Comparison of ENCODE assay signal across 8 cellular contexts in the genomic region with DNA sequence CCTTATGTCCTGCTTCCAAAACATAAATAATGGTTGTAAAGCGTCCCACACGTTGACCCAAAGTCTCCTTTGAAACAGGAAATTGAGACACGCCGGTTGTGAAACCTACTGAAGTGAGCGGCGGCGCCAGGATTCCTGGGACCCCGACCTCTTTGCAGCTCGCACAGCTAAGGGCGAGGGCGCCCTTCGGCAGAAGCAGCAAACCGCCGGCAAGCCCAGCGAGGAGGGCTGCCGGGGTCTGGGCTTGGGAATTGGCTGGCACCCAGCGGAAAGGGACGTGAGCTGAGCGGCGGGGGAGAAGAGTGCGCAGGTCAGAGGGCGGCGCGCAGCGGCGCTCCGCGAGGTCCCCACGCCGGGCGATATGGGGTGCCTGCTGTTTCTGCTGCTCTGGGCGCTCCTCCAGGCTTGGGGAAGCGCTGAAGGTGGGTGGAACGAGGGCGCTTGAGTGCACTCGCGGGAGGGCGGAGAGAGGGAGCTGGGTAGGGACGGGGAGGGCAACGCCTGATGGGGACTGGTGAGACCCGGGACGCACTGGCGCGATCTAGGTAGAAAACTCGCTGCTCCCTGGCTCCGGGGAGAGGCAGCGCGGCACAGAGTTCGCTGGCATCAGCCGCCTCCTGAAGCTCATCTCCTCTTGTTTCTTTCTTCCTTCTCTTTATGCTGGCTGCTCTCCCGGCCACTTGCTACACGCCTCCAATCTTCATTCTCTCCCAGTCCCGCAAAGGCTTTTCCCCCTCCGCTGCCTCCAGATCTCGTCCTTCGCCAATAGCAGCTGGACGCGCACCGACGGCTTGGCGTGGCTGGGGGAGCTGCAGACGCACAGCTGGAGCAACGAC. TPM values are rescaled to one million over a fixed set of nuclear protein-coding genes. Genes with fewer than 3 reads are reported as not detected.
DNase-seq lines count a peak whose midpoint lies in the region; ATAC-seq and TF ChIP-seq lines count a peak whose summit lies in the region.

A gene (plus strand): TSS at position 155 of the 836 bp plus-strand sequence. CDS start 207 bp downstream, at position 362.

- H3K79me2 ChIP-seq in SK-N-SH (ENCODE audit: insufficient read depth) (no peaks in the 10 kb centered on the region), neural cell (replicated peaks; ENCODE audit: insufficient read depth, low read length) (no peaks in the 10 kb centered on the region)

- H3K27ac ChIP-seq in SK-N-SH (ENCODE audit: low read depth in 2 of 2, low read length in 1 of 2) (no peak within 1 kb of the TSS), neural cell (ENCODE audit: low read length) (no peak within 1 kb of the TSS)

- H3K4me2 ChIP-seq in SK-N-SH (peak within 1 kb of the TSS; percentile 66; the same call in 1 of the 2 replicates), neural cell (ENCODE audit: low read length) (peak within 1 kb of the TSS; percentile 49)

- H3F3A ChIP-seq in SK-N-SH (replicated peaks; ENCODE audit: insufficient read depth) (no peaks in the 10 kb centered on the region), neural cell (ENCODE audit: insufficient read depth, low read length, poor library complexity, severe bottlenecking) (no peaks in the 10 kb centered on the region)

- TF ChIP-seq RAD21 in SK-N-SH (IDR thresholded peaks at IDR 0.05; ENCODE audit: low read length) (no peak), neural cell (conservative IDR thresholded peaks at IDR 0.05) (no peak)

- H3K9ac ChIP-seq in SK-N-SH (no peak within 1 kb of the TSS), neural cell (ENCODE audit: low read length) (peak within 1 kb of the TSS; percentile 57)

- H2AFZ ChIP-seq in SK-N-SH (ENCODE audit: low read depth): 0 out of 2 replicates have a peak within 1 kb of the TSS, but pooled peaks have one; percentile 54
- peak within 1 kb of the TSS; percentile 57 for H2AFZ ChIP-seq in neural cell (ENCODE audit: low read depth, low read length)

- H4K20me1 ChIP-seq in SK-N-SH (ENCODE audit: insufficient read depth): no peaks in the 10 kb centered on the region
- H4K20me1 ChIP-seq in neural cell (ENCODE audit: insufficient read depth): no peaks in the 10 kb centered on the region

- H3K9me2 ChIP-seq in SK-N-SH (no peaks in the 10 kb centered on the region), neural cell (ENCODE audit: insufficient read depth, low read length) (no peaks in the 10 kb centered on the region)

- CTCF ChIA-PET in SK-N-SH (lab: Yijun Ruan, JAX): interaction anchor here (1.0 kb wide), 1 partner anchor 23 kb away, joined by 4 read pairs; no protein-coding TSS in a partner anchor

- POLR2A ChIA-PET in SK-N-SH (lab: Yijun Ruan, JAX): no interaction called here

- H3K4me1 ChIP-seq in SK-N-SH (ENCODE audit: control insufficient read depth in 1 of 2, insufficient read depth in 2 of 2, low read depth in 1 of 2, low read length in 1 of 2): no peaks in the 10 kb centered on the region; a peak in 1 of 4 replicates

- H3K4me3 ChIP-seq in SK-N-SH (ENCODE audit: low read depth in 2 of 2, low read length in 1 of 2) (peak within 1 kb of the TSS in 1 of 2 experiments; percentile 27; a peak in 1 of 4 replicates), fibroblast of pulmonary artery (replicated peaks; ENCODE audit: low read depth, low read length) (peak within 1 kb of the TSS; percentile 65), neural cell (ENCODE audit: low read length) (peak within 1 kb of the TSS; percentile 87)

- H3K9me3 ChIP-seq in SK-N-SH (no peaks in the 10 kb centered on the region), neural cell (ENCODE audit: low read length) (no peaks in the 10 kb centered on the region)

- WGBS in SK-N-SH (ENCODE audit: low lambda C conversion rate): 9% methylated on average over 45 of the region's 63 CpGs

- TF ChIP-seq CTCF in SK-N-SH (IDR thresholded peaks at IDR 0.05) (no peak), fibroblast of pulmonary artery (IDR thresholded peaks at IDR 0.05; ENCODE audit: low read length, missing control alignments) (no peak), neural cell (IDR thresholded peaks at IDR 0.05; ENCODE audit: poor library complexity, severe bottlenecking) (no peak)

- DNase-seq in SK-N-SH (no peak), SKM-1 treated with dmso at 0.1 percent for 144 hours (lab: John Stamatoyannopoulos, UW; ENCODE audit: unreplicated experiment) (peak; percentile 80), fibroblast of pulmonary artery (ENCODE audit: low read depth) (peak; percentile 74), HPDE6-E6E7 (ENCODE audit: extremely low spot score) (no peak), NCI-H748 (lab: John Stamatoyannopoulos, UW; ENCODE audit: unreplicated experiment) (no peak), COR-L47 (lab: John Stamatoyannopoulos, UW) (no peak)

- H3K36me3 ChIP-seq in SK-N-SH (replicated peaks in 1 of 2; ENCODE audit: control insufficient read depth in 1 of 2, insufficient read depth in 2 of 2, low read length in 1 of 2): no peaks in the 10 kb centered on the region
- H3K36me3 ChIP-seq in neural cell (ENCODE audit: insufficient read depth, low read length): no peaks in the 10 kb centered on the region

- ATAC-seq in SK-N-SH treated with all-trans-retinoic acid at 6 μM for 48 hours: no peak

- TF ChIP-seq EP300 in SK-N-SH (IDR thresholded peaks at IDR 0.05; ENCODE audit: borderline replicate concordance in 1 of 2, low read depth in 1 of 2, low read length in 1 of 2): no peak
- TF ChIP-seq EP300 in neural cell (conservative IDR thresholded peaks at IDR 0.05; ENCODE audit: poor library complexity, severe bottlenecking): no peak

- H3K27me3 ChIP-seq in SK-N-SH (ENCODE audit: insufficient read depth): peaks cover 84% of the 10 kb centered on the region
- peaks cover 75% of the 10 kb centered on the region for H3K27me3 ChIP-seq in neural cell (ENCODE audit: insufficient read depth, low read depth, low read length)

TF ChIP-seq in SK-N-SH, 30 proteins besides CTCF, POLR2A, EP300 and RAD21 (continues in another document):
- TF ChIP-seq TAF1 (IDR thresholded peaks at IDR 0.05; ENCODE audit: borderline replicate concordance, low read depth, low read length) (no peak), NFIC (IDR thresholded peaks at IDR 0.05; ENCODE audit: borderline replicate concordance) (no peak)
- TF ChIP-seq, protein P1, sequence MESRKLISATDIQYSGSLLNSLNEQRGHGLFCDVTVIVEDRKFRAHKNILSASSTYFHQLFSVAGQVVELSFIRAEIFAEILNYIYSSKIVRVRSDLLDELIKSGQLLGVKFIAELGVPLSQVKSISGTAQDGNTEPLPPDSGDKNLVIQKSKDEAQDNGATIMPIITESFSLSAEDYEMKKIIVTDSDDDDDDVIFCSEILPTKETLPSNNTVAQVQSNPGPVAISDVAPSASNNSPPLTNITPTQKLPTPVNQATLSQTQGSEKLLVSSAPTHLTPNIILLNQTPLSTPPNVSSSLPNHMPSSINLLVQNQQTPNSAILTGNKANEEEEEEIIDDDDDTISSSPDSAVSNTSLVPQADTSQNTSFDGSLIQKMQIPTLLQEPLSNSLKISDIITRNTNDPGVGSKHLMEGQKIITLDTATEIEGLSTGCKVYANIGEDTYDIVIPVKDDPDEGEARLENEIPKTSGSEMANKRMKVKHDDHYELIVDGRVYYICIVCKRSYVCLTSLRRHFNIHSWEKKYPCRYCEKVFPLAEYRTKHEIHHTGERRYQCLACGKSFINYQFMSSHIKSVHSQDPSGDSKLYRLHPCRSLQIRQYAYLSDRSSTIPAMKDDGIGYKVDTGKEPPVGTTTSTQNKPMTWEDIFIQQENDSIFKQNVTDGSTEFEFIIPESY (IDR thresholded peaks at IDR 0.05; ENCODE audit: borderline replicate concordance, low read depth): no peak

TF ChIP-seq in SK-N-SH treated with all-trans-retinoic acid at 6 μM for 48 hours, 23 proteins besides CTCF, POLR2A, EP300 and RAD21 (continues in another document):
- TF ChIP-seq OSR1 (CRISPR knock-in tag; IDR thresholded peaks at IDR 0.05) (no peak), PPARA (CRISPR knock-in tag; IDR thresholded peaks at IDR 0.05; ENCODE audit: borderline replicate concordance) (no peak), ARNTL (CRISPR knock-in tag; IDR thresholded peaks at IDR 0.05; ENCODE audit: borderline replicate concordance, low read depth) (no peak), GLIS3 (CRISPR knock-in tag; IDR thresholded peaks at IDR 0.05) (no peak), TCF4 (CRISPR knock-in tag; IDR thresholded peaks at IDR 0.05; ENCODE audit: borderline replicate concordance) (no peak), ZFP3 (CRISPR knock-in tag; IDR thresholded peaks at IDR 0.05) (no peak)

TF ChIP-seq in neural cell, 6 proteins besides CTCF, POLR2A, EP300 and RAD21 (continues in another document):
- TF ChIP-seq, protein P2, sequence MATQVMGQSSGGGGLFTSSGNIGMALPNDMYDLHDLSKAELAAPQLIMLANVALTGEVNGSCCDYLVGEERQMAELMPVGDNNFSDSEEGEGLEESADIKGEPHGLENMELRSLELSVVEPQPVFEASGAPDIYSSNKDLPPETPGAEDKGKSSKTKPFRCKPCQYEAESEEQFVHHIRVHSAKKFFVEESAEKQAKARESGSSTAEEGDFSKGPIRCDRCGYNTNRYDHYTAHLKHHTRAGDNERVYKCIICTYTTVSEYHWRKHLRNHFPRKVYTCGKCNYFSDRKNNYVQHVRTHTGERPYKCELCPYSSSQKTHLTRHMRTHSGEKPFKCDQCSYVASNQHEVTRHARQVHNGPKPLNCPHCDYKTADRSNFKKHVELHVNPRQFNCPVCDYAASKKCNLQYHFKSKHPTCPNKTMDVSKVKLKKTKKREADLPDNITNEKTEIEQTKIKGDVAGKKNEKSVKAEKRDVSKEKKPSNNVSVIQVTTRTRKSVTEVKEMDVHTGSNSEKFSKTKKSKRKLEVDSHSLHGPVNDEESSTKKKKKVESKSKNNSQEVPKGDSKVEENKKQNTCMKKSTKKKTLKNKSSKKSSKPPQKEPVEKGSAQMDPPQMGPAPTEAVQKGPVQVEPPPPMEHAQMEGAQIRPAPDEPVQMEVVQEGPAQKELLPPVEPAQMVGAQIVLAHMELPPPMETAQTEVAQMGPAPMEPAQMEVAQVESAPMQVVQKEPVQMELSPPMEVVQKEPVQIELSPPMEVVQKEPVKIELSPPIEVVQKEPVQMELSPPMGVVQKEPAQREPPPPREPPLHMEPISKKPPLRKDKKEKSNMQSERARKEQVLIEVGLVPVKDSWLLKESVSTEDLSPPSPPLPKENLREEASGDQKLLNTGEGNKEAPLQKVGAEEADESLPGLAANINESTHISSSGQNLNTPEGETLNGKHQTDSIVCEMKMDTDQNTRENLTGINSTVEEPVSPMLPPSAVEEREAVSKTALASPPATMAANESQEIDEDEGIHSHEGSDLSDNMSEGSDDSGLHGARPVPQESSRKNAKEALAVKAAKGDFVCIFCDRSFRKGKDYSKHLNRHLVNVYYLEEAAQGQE (IDR thresholded peaks at IDR 0.05; ENCODE audit: borderline replicate concordance): no peak
- TF ChIP-seq TAF1 (IDR thresholded peaks at IDR 0.05; ENCODE audit: low read depth) (no peak), SMC3 (conservative IDR thresholded peaks at IDR 0.05; ENCODE audit: poor library complexity) (peak; percentile 30), EZH2 (IDR thresholded peaks at IDR 0.05; ENCODE audit: borderline replicate concordance, insufficient read depth, low read length, poor library complexity, severe bottlenecking) (no peak)

RNA-seq across cellular contexts. Expression of the gene that starts here (rescaled TPM):
- not detected in 2 replicates for polyA plus RNA-seq in SK-N-SH (2012; rRNA removed)
- 0.01 TPM in 1 of 2 replicates, not detected in the other for polyA plus RNA-seq in SK-N-SH (2012; cell fraction: cytosol; rRNA removed)
- 0.04 and 0.05 TPM in 2 replicates for polyA plus RNA-seq in SK-N-SH (2012; cell fraction: nucleus; rRNA removed)
- 0.19 and 0.28 TPM in 2 replicates for polyA plus RNA-seq in neural cell
- polyA minus RNA-seq in neural cell: 0.23 and 0.49 TPM in 2 replicates

Comparison
In these comparisons a context has a peak if more than half of its experiments do, and no peak if none do; other contexts are left out.
1. DNase-seq: peak in SKM-1 treated with dmso at 0.1 percent for 144 hours (single experiment) and fibroblast of pulmonary artery (single experiment); none in SK-N-SH (single experiment), HPDE6-E6E7 (single experiment), NCI-H748 (single experiment) and COR-L47 (single experiment).